Comparison of ENCODE assay signal across 9 cellular contexts in the genomic region with DNA sequence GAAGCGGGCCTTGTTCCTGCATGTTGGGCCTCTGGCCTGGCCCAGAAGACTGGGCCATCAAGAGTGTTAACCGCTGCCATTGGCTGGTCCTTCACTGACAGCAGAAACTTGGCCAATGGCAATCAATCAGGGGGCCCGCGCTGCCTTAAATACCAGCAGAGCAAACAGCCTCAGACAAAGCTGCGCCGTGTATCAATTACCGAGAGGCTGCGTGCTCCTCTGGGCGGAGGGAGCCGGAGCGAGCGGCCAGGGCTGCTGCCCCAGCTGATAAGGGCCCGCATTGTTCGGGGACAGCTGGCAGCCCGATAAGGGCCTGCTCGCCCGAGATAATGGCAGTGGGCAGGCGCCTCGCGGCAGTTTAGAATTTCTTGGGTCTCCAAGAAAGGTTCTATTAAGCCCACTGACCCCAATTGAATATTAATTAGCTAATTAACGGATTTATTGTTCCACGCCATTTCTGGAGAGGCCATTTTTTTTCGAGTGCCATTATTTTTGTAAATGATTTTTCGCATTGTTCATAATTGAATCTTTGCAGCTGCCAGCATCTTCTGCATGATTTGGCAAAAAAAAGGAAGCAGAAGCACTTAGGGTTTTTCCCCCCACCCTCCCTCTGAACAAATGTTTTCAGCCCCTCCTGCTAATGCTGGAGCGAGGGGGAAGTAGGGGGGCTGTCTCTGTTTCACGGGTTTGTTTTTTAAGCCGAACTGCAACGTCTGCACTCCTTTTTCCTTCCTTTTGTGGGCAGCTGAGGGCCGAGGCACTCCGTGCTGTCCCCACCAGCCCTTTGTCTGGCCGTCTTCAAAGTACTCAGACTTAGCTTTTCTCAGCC.
DNase-seq lines count a peak whose midpoint lies in the region; ATAC-seq and TF ChIP-seq lines count a peak whose summit lies in the region.
"Had no signal": no experiment of that assay in that cellular context is flagged by ENCODE, and none has a peak within 500 bp of the region (broad histone marks: within the 10 kb centered on the region; RNA-seq: fewer than 3 reads in every experiment).

No MANE protein-coding gene starts in this region.

- no peaks in the 10 kb centered on the region for H3K9me3 Mint-ChIP-seq in nephron

- H3K36me3 Mint-ChIP-seq in nephron (ENCODE audit: low read depth), result no peaks in the 10 kb centered on the region

- H3K27ac Mint-ChIP-seq in nephron, result peak overlapping the region; percentile 9 to 79 (median 62)

- H3K4me3 Mint-ChIP-seq in nephron, result peak overlapping the region in 1 of 3 experiments; percentile 47

- DNase-seq in CD1c-positive myeloid dendritic cell (ENCODE audit: extremely low spot score) (peak; percentile 59), NCI-H2227 treated with DMSO at 0.1 percent for 48 hours (lab: John Stamatoyannopoulos, UW) (peak; percentile 95), ecto neural progenitor cell (ENCODE audit: low spot score) (peak; percentile 73), RKO (ENCODE audit: low spot score) (no peak), dedifferentiated amniotic fluid mesenchymal stem cell (ENCODE audit: extremely low spot score) (no peak)
- DNase-seq: T1000 had no signal

- no peak for TF ChIP-seq CTCF in nephron (IDR thresholded peaks at IDR 0.05; ENCODE audit: unreplicated experiment in 3 of 3)

- ATAC-seq in GM21515 (IDR thresholded peaks at IDR 0.05; ENCODE audit: unreplicated experiment), result no peak
- ATAC-seq in GM19035 (IDR thresholded peaks at IDR 0.05; ENCODE audit: unreplicated experiment), result no peak

- H3K27me3 Mint-ChIP-seq in nephron (ENCODE audit: low read depth), result peaks cover 49% of the 10 kb centered on the region

- peaks cover 35% of the 10 kb centered on the region for H3K4me1 Mint-ChIP-seq in nephron

Comparison
In these comparisons a context has a peak if more than half of its experiments do, and no peak if none do; other contexts are left out.
1. DNase-seq: peak in CD1c-positive myeloid dendritic cell (single experiment), NCI-H2227 treated with DMSO at 0.1 percent for 48 hours (single experiment) and ecto neural progenitor cell (single experiment); none in RKO (single experiment) and dedifferentiated amniotic fluid mesenchymal stem cell (single experiment).